In the genomic region with DNA sequence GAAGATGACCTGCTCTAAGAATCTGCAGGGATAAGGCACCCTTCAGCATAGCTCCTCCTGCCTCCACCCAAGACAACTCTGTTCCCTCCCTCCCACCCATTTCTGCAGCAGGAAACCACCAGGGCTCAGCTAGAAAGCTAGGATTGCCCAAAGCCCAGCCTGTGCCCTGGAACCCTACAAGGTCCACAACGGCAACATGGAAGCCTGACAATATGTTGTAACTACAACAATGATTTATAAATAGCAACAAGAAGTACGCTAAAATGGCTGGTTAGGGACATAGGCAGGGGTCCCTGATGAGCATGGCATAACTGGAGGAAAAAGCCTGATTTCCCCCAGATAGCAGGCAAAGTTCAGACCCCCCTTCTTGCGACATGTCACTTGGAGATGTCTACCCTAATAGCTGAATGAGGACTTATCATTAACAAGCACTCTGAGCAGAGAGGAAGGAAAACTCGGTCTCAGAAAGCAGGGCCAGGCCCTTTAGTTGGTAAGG, we compare ENCODE assay signal across 10 cellular contexts. TPM values are rescaled to one million over a fixed set of nuclear protein-coding genes. Genes with fewer than 3 reads are reported as not detected.
DNase-seq lines count a peak whose midpoint lies in the region; ATAC-seq and TF ChIP-seq lines count a peak whose summit lies in the region.
"Had no signal": no experiment of that assay in that cellular context is flagged by ENCODE, and none has a peak within 500 bp of the region (broad histone marks: within the 10 kb centered on the region; RNA-seq: fewer than 3 reads in every experiment).

No MANE protein-coding gene starts in this region.

- TF ChIP-seq CTCF in OCI-LY7 (conservative IDR thresholded peaks at IDR 0.05; ENCODE audit: low read length) (no peak), gastroesophageal sphincter (IDR thresholded peaks at IDR 0.05) (no peak)

- H2AFZ ChIP-seq in OCI-LY7 (ENCODE audit: low read length), result no peak overlapping the region
- H2AFZ ChIP-seq: PC-9 had no signal

- H3K27me3 Mint-ChIP-seq in activated CD4-positive, alpha-beta T cell treated with anti-CD3 and anti-CD28 coated beads for 36 hours, result no peaks in the 10 kb centered on the region

- H3K9me3 Mint-ChIP-seq in activated CD4-positive, alpha-beta T cell treated with anti-CD3 and anti-CD28 coated beads for 36 hours (ENCODE audit: low read depth), result no peaks in the 10 kb centered on the region

- H3K4me2 ChIP-seq in OCI-LY7 (ENCODE audit: low read length), result peak overlapping the region; percentile 85
- H3K4me2 ChIP-seq: PC-9 had no signal

- peak overlapping the region; percentile 56 for H3K27ac Mint-ChIP-seq in activated CD4-positive, alpha-beta T cell treated with anti-CD3 and anti-CD28 coated beads for 36 hours

- no TSS peak for BruUV-seq in OCI-LY7 (replicated peaks; lab: Mats Ljungman, UMichigan)

- H3K4me1 Mint-ChIP-seq in activated CD4-positive, alpha-beta T cell treated with anti-CD3 and anti-CD28 coated beads for 36 hours, result peaks cover 78% of the 10 kb centered on the region

- no peak overlapping the region for H3K4me3 Mint-ChIP-seq in activated CD4-positive, alpha-beta T cell treated with anti-CD3 and anti-CD28 coated beads for 36 hours

- no peaks in the 10 kb centered on the region for H3K27me3 ChIP-seq in gastroesophageal sphincter
- no peaks in the 10 kb centered on the region for H3K27me3 ChIP-seq in stomach smooth muscle (ENCODE audit: control insufficient read depth in 1 of 2, insufficient read depth in 2 of 2, low read length in 2 of 2)

- H3K9me2 ChIP-seq in OCI-LY7 (ENCODE audit: insufficient read depth, low read length), result no peaks in the 10 kb centered on the region

- peaks cover 4% of the 10 kb centered on the region for H3K36me3 Mint-ChIP-seq in activated CD4-positive, alpha-beta T cell treated with anti-CD3 and anti-CD28 coated beads for 36 hours (ENCODE audit: low read depth)

- ATAC-seq in activated CD4-positive, alpha-beta T cell treated with anti-CD3 and anti-CD28 coated beads for 36 hours, result no peak
- ATAC-seq in gastroesophageal sphincter, result no peak
- no peak for ATAC-seq in HG03457 (IDR thresholded peaks at IDR 0.05; ENCODE audit: unreplicated experiment)
- ATAC-seq in GM18502 (IDR thresholded peaks at IDR 0.05; ENCODE audit: poor library complexity, unreplicated experiment), result no peak

- no peaks in the 10 kb centered on the region for H4K20me1 ChIP-seq in OCI-LY7 (ENCODE audit: insufficient read depth, low read length)

- H3K4me3 ChIP-seq in OCI-LY7 (ENCODE audit: low read depth, low read length, poor library complexity, severe bottlenecking), result peak overlapping the region; percentile 60
- peak overlapping the region in 1 of 2 donors; percentile 2 for H3K4me3 ChIP-seq in gastroesophageal sphincter
- H3K4me3 ChIP-seq in stomach smooth muscle (ENCODE audit: low read length in 2 of 2), result peak overlapping the region in 1 of 2 donors; percentile 59
- H3K4me3 ChIP-seq: PC-9 had no signal

- peaks cover 19% of the 10 kb centered on the region for H3K36me3 ChIP-seq in OCI-LY7 (ENCODE audit: insufficient read depth, low read length)
- H3K36me3 ChIP-seq in gastroesophageal sphincter, result no peaks in the 10 kb centered on the region
- H3K36me3 ChIP-seq in stomach smooth muscle (ENCODE audit: control insufficient read depth in 2 of 2, insufficient read depth in 2 of 2, low read length in 2 of 2), result peaks cover 0 to 2% of the 10 kb centered on the region in 2 donors

- 13 to 32% methylated on average over 2 to 3 of the region's 4 CpGs for WGBS in gastroesophageal sphincter (ENCODE audit: low coverage in 1 of 2), 2 donors

- POLR2A ChIA-PET in activated CD4-positive, alpha-beta T cell treated with anti-CD3 and anti-CD28 coated beads for 36 hours (lab: Charles Lee), result interaction anchor here (1.3 kb wide), 1 partner anchor 51 kb away, joined by 5 read pairs; no protein-coding TSS in a partner anchor
- POLR2A ChIA-PET in OCI-LY7 (lab: Charles Lee), result interaction anchor here (0.9 to 2.9 kb wide), 13 partner anchors 8 to 51 kb away, joined by 3 to 16 read pairs (median 6); partner anchors contain the start of gene FCSK

- CTCF ChIA-PET in activated CD4-positive, alpha-beta T cell treated with anti-CD3 and anti-CD28 coated beads for 36 hours (lab: Charles Lee), result interaction anchor here (1.4 kb wide), 1 partner anchor 21 kb away, joined by 5 read pairs; no protein-coding TSS in a partner anchor
- CTCF ChIA-PET in OCI-LY7 (lab: Charles Lee; ENCODE audit: unreplicated experiment), result interaction anchor here (0.7 to 1.2 kb wide), 2 partner anchors 11 to 24 kb away, joined by 3 to 4 read pairs; no protein-coding TSS in a partner anchor

- no peak for TF ChIP-seq POLR2A in gastroesophageal sphincter (IDR thresholded peaks at IDR 0.05)

- H3K4me1 ChIP-seq in OCI-LY7 (ENCODE audit: insufficient read depth, low read length, poor library complexity, severe bottlenecking), result peaks cover 90% of the 10 kb centered on the region
- H3K4me1 ChIP-seq in gastroesophageal sphincter, result peaks cover 15 to 99% (median 71%) of the 10 kb centered on the region in 3 donors
- peaks cover 67% of the 10 kb centered on the region for H3K4me1 ChIP-seq in stomach smooth muscle (ENCODE audit: control insufficient read depth, insufficient read depth, low read length)

- DNase-seq in activated CD4-positive, alpha-beta T cell treated with anti-CD3 and anti-CD28 coated beads for 36 hours, result no peak
- no peak for DNase-seq in activated CD4-positive, alpha-beta T cell treated with anti-CD3 and anti-CD28 coated beads, Interleukin-2, amount 50 U/mL, for 4 hours
- DNase-seq in OCI-LY7 (ENCODE audit: low spot score) (no peak), RPMI8226 (no peak)
- DNase-seq: activated CD8-positive, alpha-beta memory T cell treated with anti-CD3 and anti-CD28 coated beads for 24 hours; PC-9 had no signal

- intact Hi-C loops in activated CD4-positive, alpha-beta T cell treated with anti-CD3 and anti-CD28 coated beads for 36 hours (cut with DNase I, micrococcal nuclease), result loop anchor here in 1 of 2 experiments (10.0 kb wide), 1 partner anchor 372 kb away; the partner anchor contains the start of gene VAC14
- intact Hi-C loops in OCI-LY7 (cut with micrococcal nuclease; ENCODE audit: unreplicated experiment), result loop anchor here (1.0 kb wide), 1 partner anchor 51 kb away; no protein-coding TSS in a partner anchor

- H3K9me3 ChIP-seq in OCI-LY7 (ENCODE audit: low read length) (no peaks in the 10 kb centered on the region), gastroesophageal sphincter (no peaks in the 10 kb centered on the region), stomach smooth muscle (ENCODE audit: control insufficient read depth in 2 of 2, low read length in 2 of 2) (no peaks in the 10 kb centered on the region)

- TF ChIP-seq EP300 in gastroesophageal sphincter (IDR thresholded peaks at IDR 0.05), result no peak

- peak overlapping the region; percentile 100 for H3K27ac ChIP-seq in OCI-LY7 (ENCODE audit: low read depth, low read length, poor library complexity, severe bottlenecking)
- peak overlapping the region; percentile 36 to 79 (median 70) for H3K27ac ChIP-seq in gastroesophageal sphincter
- H3K27ac ChIP-seq in stomach smooth muscle (ENCODE audit: low read length), result peak overlapping the region; percentile 69
- H3K27ac ChIP-seq: PC-9 had no signal

- peak overlapping the region in 1 of 2 donors; percentile 29 for H3K9ac ChIP-seq in stomach smooth muscle (ENCODE audit: low read length in 2 of 2)

- H3K79me2 ChIP-seq in OCI-LY7 (ENCODE audit: insufficient read depth, low read depth, low read length), result peaks cover 77% of the 10 kb centered on the region

RNA-seq across cellular contexts. Expression of gene ST3GAL2, which starts 6.5 kb away (rescaled TPM):
- 10 to 100 TPM; 14.8 to 16.6 TPM for total RNA-seq in activated CD4-positive, alpha-beta T cell treated with anti-CD3 and anti-CD28 coated beads for 36 hours
- 42.6 and 44.6 TPM in 2 replicates for total RNA-seq in OCI-LY7 (2014; rRNA removed; shearing (Covaris generic))
- total RNA-seq in OCI-LY7 (2022) (48.5 and 61.0 TPM in 2 replicates), gastroesophageal sphincter (10 to 100 TPM; 17.6 to 35.6 (median 24.8) TPM)

RNA-seq across cellular contexts. Expression of gene FCSK, which starts 22.0 kb away (rescaled TPM):
- total RNA-seq in activated CD4-positive, alpha-beta T cell treated with anti-CD3 and anti-CD28 coated beads for 36 hours, result 10 to 100 TPM; 10.3 to 13.4 TPM
- 6.8 and 7.4 TPM in 2 replicates for total RNA-seq in OCI-LY7 (2014; rRNA removed; shearing (Covaris generic))
- total RNA-seq in OCI-LY7 (2022) (14.2 and 14.3 TPM in 2 replicates), gastroesophageal sphincter (10 to 100 TPM in 3 of 4 donors, 1 to 10 TPM in 1; 6.9 to 21.8 (median 12.4) TPM)
